In genomic region chr10:119211176-119211575, GRCh38 we compare ENCODE assay signal across 8 cellular contexts. TPM values are rescaled to one million over a fixed set of nuclear protein-coding genes. Genes with fewer than 3 reads are reported as not detected.
DNase-seq lines count a peak whose midpoint lies in the region; ATAC-seq and TF ChIP-seq lines count a peak whose summit lies in the region.

No MANE protein-coding gene starts in this region.

- no peaks in the 10 kb centered on the region for H3K27me3 ChIP-seq in CD4-positive, CD25-positive, alpha-beta regulatory T cell (ENCODE audit: control insufficient read depth, insufficient read depth, low read length)
- no peaks in the 10 kb centered on the region for H3K27me3 ChIP-seq in Panc1 (ENCODE audit: control insufficient read depth, insufficient read depth, low read length)
- no peaks in the 10 kb centered on the region for H3K27me3 ChIP-seq in effector memory CD4-positive, alpha-beta T cell (replicated peaks; ENCODE audit: control insufficient read depth, insufficient read depth, low read length, poor library complexity, severe bottlenecking)
- peaks cover 17% of the 10 kb centered on the region for H3K27me3 ChIP-seq in neural progenitor cell
- H3K27me3 ChIP-seq in BE2C: no peaks in the 10 kb centered on the region

- BruUV-seq in Panc1 (replicated peaks; lab: Mats Ljungman, UMichigan): no TSS peak

- no peaks in the 10 kb centered on the region for H3K36me3 ChIP-seq in CD4-positive, CD25-positive, alpha-beta regulatory T cell (ENCODE audit: control insufficient read depth, insufficient read depth, low read length)
- no peaks in the 10 kb centered on the region for H3K36me3 ChIP-seq in Panc1 (ENCODE audit: control insufficient read depth, insufficient read depth, low read length)
- H3K36me3 ChIP-seq in effector memory CD4-positive, alpha-beta T cell (ENCODE audit: control insufficient read depth, insufficient read depth, low read length): no peaks in the 10 kb centered on the region
- no peaks in the 10 kb centered on the region for H3K36me3 ChIP-seq in neural progenitor cell
- no peaks in the 10 kb centered on the region for H3K36me3 ChIP-seq in BE2C

- H3F3A ChIP-seq in neural progenitor cell (ENCODE audit: low read depth): peaks cover 20% of the 10 kb centered on the region

- H3K4me1 Mint-ChIP-seq in CD4-positive, CD25-positive, alpha-beta regulatory T cell: peaks cover 28 to 73% (median 52%) of the 10 kb centered on the region in 4 donors
- peaks cover 52% of the 10 kb centered on the region for H3K4me1 Mint-ChIP-seq in neural progenitor cell

- ATAC-seq in CD4-positive, CD25-positive, alpha-beta regulatory T cell (ENCODE audit: low read depth in 2 of 2): no peak
- ATAC-seq in Panc1: no peak
- no peak for ATAC-seq in HG02981 (IDR thresholded peaks at IDR 0.05; ENCODE audit: unreplicated experiment)

- CTCF ChIA-PET in Panc1 (lab: Charles Lee): no interaction called here

- no peak overlapping the region for H2AFZ ChIP-seq in neural progenitor cell (replicated peaks)

- H3K4me1 ChIP-seq in CD4-positive, CD25-positive, alpha-beta regulatory T cell (ENCODE audit: control insufficient read depth, insufficient read depth, low read length, poor library complexity, severe bottlenecking): peaks cover 71% of the 10 kb centered on the region
- H3K4me1 ChIP-seq in Panc1 (ENCODE audit: control insufficient read depth, insufficient read depth, low read length) (peaks cover 44% of the 10 kb centered on the region), neural progenitor cell (peaks cover 38% of the 10 kb centered on the region), BE2C (peaks cover 14% of the 10 kb centered on the region)
- H3K4me1 ChIP-seq in effector memory CD4-positive, alpha-beta T cell (ENCODE audit: control insufficient read depth, insufficient read depth, low read length, poor library complexity, severe bottlenecking): peaks cover 19% of the 10 kb centered on the region

- H3K27ac ChIP-seq in CD4-positive, CD25-positive, alpha-beta regulatory T cell (ENCODE audit: insufficient read depth, low read length, poor library complexity, severe bottlenecking): peak overlapping the region; percentile 87
- H3K27ac ChIP-seq in Panc1 (ENCODE audit: low read length) (peak overlapping the region; percentile 79), neural progenitor cell (no peak overlapping the region)
- peak overlapping the region; percentile 75 for H3K27ac ChIP-seq in effector memory CD4-positive, alpha-beta T cell (ENCODE audit: insufficient read depth, low read length, poor library complexity, severe bottlenecking)

- no peak for TF ChIP-seq CTCF in Panc1 (IDR thresholded peaks at IDR 0.05)
- TF ChIP-seq CTCF in neural progenitor cell (IDR thresholded peaks at IDR 0.05): no peak
- TF ChIP-seq CTCF in BE2C (IDR thresholded peaks at IDR 0.05; ENCODE audit: low read depth, low read length): no peak

- no peaks in the 10 kb centered on the region for H4K20me1 ChIP-seq in neural progenitor cell (ENCODE audit: low read depth)

- H3K79me2 ChIP-seq in neural progenitor cell (ENCODE audit: low read depth): peaks cover 3% of the 10 kb centered on the region

- H3K4me3 ChIP-seq in CD4-positive, CD25-positive, alpha-beta regulatory T cell (ENCODE audit: low read depth, low read length): peak overlapping the region; percentile 80
- H3K4me3 ChIP-seq in Panc1 (ENCODE audit: low read depth in 2 of 2, low read length in 2 of 2) (peak overlapping the region in 1 of 2 experiments; percentile 27; a peak in 2 of 4 replicates), neural progenitor cell (no peak overlapping the region), BE2C (ENCODE audit: low read depth, low read length) (no peak overlapping the region)
- H3K4me3 ChIP-seq in effector memory CD4-positive, alpha-beta T cell (ENCODE audit: insufficient read depth, low read depth, low read length, poor library complexity, severe bottlenecking): no peak overlapping the region

- no peaks in the 10 kb centered on the region for H3K9me3 ChIP-seq in CD4-positive, CD25-positive, alpha-beta regulatory T cell (ENCODE audit: control insufficient read depth in 2 of 2, low read length in 2 of 2)
- H3K9me3 ChIP-seq in Panc1 (ENCODE audit: control insufficient read depth, insufficient read depth, low read depth, low read length) (no peaks in the 10 kb centered on the region), neural progenitor cell (ENCODE audit: low read depth) (no peaks in the 10 kb centered on the region), BE2C (no peaks in the 10 kb centered on the region)
- no peaks in the 10 kb centered on the region for H3K9me3 ChIP-seq in effector memory CD4-positive, alpha-beta T cell (ENCODE audit: control insufficient read depth, low read length)

- H3K9ac ChIP-seq in neural progenitor cell: no peak overlapping the region

- H3K9me3 Mint-ChIP-seq in CD4-positive, CD25-positive, alpha-beta regulatory T cell: no peaks in the 10 kb centered on the region
- H3K9me3 Mint-ChIP-seq in neural progenitor cell: no peaks in the 10 kb centered on the region

- peak overlapping the region; percentile 92 to 99 (median 95) for H3K27ac Mint-ChIP-seq in CD4-positive, CD25-positive, alpha-beta regulatory T cell
- no peak overlapping the region for H3K27ac Mint-ChIP-seq in neural progenitor cell

- H3K36me3 Mint-ChIP-seq in CD4-positive, CD25-positive, alpha-beta regulatory T cell: no peaks in the 10 kb centered on the region
- H3K36me3 Mint-ChIP-seq in neural progenitor cell: peaks cover 2% of the 10 kb centered on the region

- intact Hi-C loops in Panc1 (cut with micrococcal nuclease; ENCODE audit: unreplicated experiment): no loop called here

- H3K27me3 Mint-ChIP-seq in CD4-positive, CD25-positive, alpha-beta regulatory T cell: peaks cover 8% of the 10 kb centered on the region
- H3K27me3 Mint-ChIP-seq in neural progenitor cell (ENCODE audit: insufficient read depth, low read depth): no peaks in the 10 kb centered on the region

- POLR2A ChIA-PET in Panc1 (lab: Charles Lee): no interaction called here

- H3K4me3 Mint-ChIP-seq in CD4-positive, CD25-positive, alpha-beta regulatory T cell: peak overlapping the region; percentile 53 to 86 (median 82)
- H3K4me3 Mint-ChIP-seq in neural progenitor cell: no peak overlapping the region

- peak overlapping the region; percentile 19 for H3K4me2 ChIP-seq in neural progenitor cell

- in situ Hi-C loops in Panc1 (cut with HindIII; ENCODE audit: low pct_unique_long_range_greater_than_20kb, low sequenced_read_pairs): no loop called here

- no peak for DNase-seq in CD4-positive, CD25-positive, alpha-beta regulatory T cell
- no peak for DNase-seq in Panc1 (ENCODE audit: low read depth, low spot score)
- no peak for DNase-seq in effector memory CD4-positive, alpha-beta T cell
- no peak for DNase-seq in neural progenitor cell (ENCODE audit: low spot score)
- DNase-seq in NCI-H1092 treated with DMSO at 0.1 percent for 48 hours (lab: John Stamatoyannopoulos, UW): no peak
- no peak for DNase-seq in RKO (ENCODE audit: low spot score)
- no peak for DNase-seq in BE2C

RNA-seq across cellular contexts. Expression of gene GRK5, which starts 3.8 kb away (rescaled TPM):
- total RNA-seq in CD4-positive, CD25-positive, alpha-beta regulatory T cell: 46.4 TPM
- polyA plus RNA-seq in CD4-positive, CD25-positive, alpha-beta regulatory T cell: 10 to 100 TPM in 3 of 4 donors, 1 to 10 TPM in 1; 5.1 to 14.7 (median 12.6) TPM
- total RNA-seq in Panc1 (2021; ENCODE audit: unreplicated experiment) (29.0 TPM), neural progenitor cell (ENCODE audit: low replicate concordance) (4.3 and 6.2 TPM in 2 replicates)
- 23.6 TPM for polyA plus RNA-seq in Panc1 (2012; ENCODE audit: insufficient read length)
- 2.5 TPM for polyA plus RNA-seq in BE2C (2012; ENCODE audit: insufficient read depth, insufficient read length, low read depth)

RNA-seq across cellular contexts. Expression of gene PRDX3, which starts 32.6 kb away (rescaled TPM):
- 22.5 TPM for total RNA-seq in CD4-positive, CD25-positive, alpha-beta regulatory T cell
- polyA plus RNA-seq in CD4-positive, CD25-positive, alpha-beta regulatory T cell: 100 to 1,000 TPM in 3 of 4 donors, 10 to 100 TPM in 1; 97.1 to 140 (median 133) TPM
- 235 TPM for total RNA-seq in Panc1 (2021; ENCODE audit: unreplicated experiment)
- 145 TPM for polyA plus RNA-seq in Panc1 (2012; ENCODE audit: insufficient read length)
- total RNA-seq in neural progenitor cell (ENCODE audit: low replicate concordance): 338 and 405 TPM in 2 replicates
- 99.1 TPM for polyA plus RNA-seq in BE2C (2012; ENCODE audit: insufficient read depth, insufficient read length, low read depth)

RNA-seq across cellular contexts. Expression of gene SFXN4, which starts 45.7 kb away (rescaled TPM):
- total RNA-seq in CD4-positive, CD25-positive, alpha-beta regulatory T cell: 10.7 TPM
- 10 to 100 TPM; 10.7 to 23.7 (median 16.5) TPM for polyA plus RNA-seq in CD4-positive, CD25-positive, alpha-beta regulatory T cell
- total RNA-seq in Panc1 (2021; ENCODE audit: unreplicated experiment) (67.0 TPM), neural progenitor cell (ENCODE audit: low replicate concordance) (13.2 and 16.7 TPM in 2 replicates)
- 56.5 TPM for polyA plus RNA-seq in Panc1 (2012; ENCODE audit: insufficient read length)
- 43.2 TPM for polyA plus RNA-seq in BE2C (2012; ENCODE audit: insufficient read depth, insufficient read length, low read depth)

Comparison
In these comparisons a context has a peak if more than half of its experiments do, and no peak if none do; other contexts are left out.
1. RNA of gene PRDX3, which starts 32.6 kb away (total RNA-seq): 338 to 405 TPM in neural progenitor cell and 235 TPM in Panc1 (single experiment); 22.5 TPM in CD4-positive, CD25-positive, alpha-beta regulatory T cell (single experiment); every median in the first group is over 10 times any median in the second.